ENCODE assay signal across 34 cellular contexts in genomic region chr14:49774111-49774510, GRCh38. TPM values are rescaled to one million over a fixed set of nuclear protein-coding genes. Genes with fewer than 3 reads are reported as not detected.
DNase-seq lines count a peak whose midpoint lies in the region; ATAC-seq, FAIRE-seq and TF ChIP-seq lines count a peak whose summit lies in the region.
"Had no signal": no experiment of that assay in that cellular context is flagged by ENCODE, and none has a peak within 500 bp of the region (broad histone marks: within the 10 kb centered on the region; RNA-seq: fewer than 3 reads in every experiment).

No MANE protein-coding gene starts in this region.

- no peak overlapping the region for H3K4me3 ChIP-seq in osteoblast (ENCODE audit: insufficient read depth, low read length)
- H3K4me3 ChIP-seq: HAP-1, left lung, thoracic aorta had no signal

- no peaks in the 10 kb centered on the region for H3K27me3 Mint-ChIP-seq in activated CD8-positive, alpha-beta memory T cell treated with anti-CD3 and anti-CD28 coated beads, Interleukin-2, amount 10 ng/mL, durations not matched to agents 7 days and 5 days
- H3K27me3 Mint-ChIP-seq in activated T-helper 2 cell treated with anti-CD3 and anti-CD28 coated beads, Interferon-gamma antibody, Interleukin-2, Interleukin-4, amounts not matched to agents 10 μg/mL and 5 μg/mL and 100 μg/mL, durations not matched to agents 14 hours and 24 hours and 36 hours (ENCODE audit: low read depth) = no peaks in the 10 kb centered on the region
- H3K27me3 Mint-ChIP-seq: activated CD4-positive, alpha-beta T cell treated with anti-CD3 and anti-CD28 coated beads, Interleukin-2, amount 10 ng/mL, durations not matched to agents 24 days and 14 days; activated naive CD8-positive, alpha-beta T cell; stimulated activated naive CD8-positive, alpha-beta T cell treated with anti-CD3 and anti-CD28 coated beads, Interleukin-15, amount 100 ng/mL, for 72 hours had no signal

- peak overlapping the region; percentile 40 for H3K27ac Mint-ChIP-seq in activated CD8-positive, alpha-beta memory T cell treated with anti-CD3 and anti-CD28 coated beads, Interleukin-2, amount 10 ng/mL, durations not matched to agents 7 days and 5 days
- H3K27ac Mint-ChIP-seq in activated T-helper 2 cell treated with anti-CD3 and anti-CD28 coated beads, Interferon-gamma antibody, Interleukin-2, Interleukin-4, amounts not matched to agents 10 μg/mL and 5 μg/mL and 100 μg/mL, durations not matched to agents 14 hours and 24 hours and 36 hours = no peak overlapping the region
- H3K27ac Mint-ChIP-seq: activated CD4-positive, alpha-beta T cell treated with anti-CD3 and anti-CD28 coated beads, Interleukin-2, amount 10 ng/mL, durations not matched to agents 24 days and 14 days had no signal

- no peak for DNase-seq in activated CD8-positive, alpha-beta memory T cell treated with anti-CD3 and anti-CD28 coated beads, Interleukin-2, amount 10 ng/mL, durations not matched to agents 7 days and 5 days
- no peak for DNase-seq in activated CD8-positive, alpha-beta memory T cell treated with anti-CD3 and anti-CD28 coated beads, Interleukin-2, amount 50 U/mL, for 4 hours
- DNase-seq in GM19239 (ENCODE audit: insufficient read length, low spot score) = no peak
- no peak for DNase-seq in caudate nucleus (lab: John Stamatoyannopoulos, UW)
- peak; percentile 37 for DNase-seq in osteoblast (ENCODE audit: insufficient read length, low spot score, missing footprints)
- no peak for DNase-seq in activated T-helper 2 cell treated with anti-CD3 and anti-CD28 coated beads, Interferon-gamma antibody, Interleukin-2, Interleukin-4, amounts not matched to agents 10 μg/mL and 5 μg/mL and 100 μg/mL, durations not matched to agents 14 hours and 24 hours and 36 hours (ENCODE audit: low spot score)
- no peak for DNase-seq in NCI-H187 treated with DMSO at 0.1 percent for 48 hours (lab: John Stamatoyannopoulos, UW)
- DNase-seq: activated CD4-positive, alpha-beta T cell treated with anti-CD3 and anti-CD28 coated beads, Interleukin-2, amount 10 ng/mL, durations not matched to agents 24 days and 14 days; AML-193; anterior cingulate cortex; CD8-positive, alpha-beta T cell; DMS153; effector CD4-positive, alpha-beta T cell; left lung; mesendoderm; NCI-H1048; NCI-H1694; NCI-H446 treated with DMSO at 0.1 percent for 48 hours; NCI-H774; posterior cingulate gyrus; right cardiac atrium; SHP77 treated with DMSO at 0.1 percent for 48 hours; stimulated activated CD4-positive, alpha-beta T cell treated with anti-CD3 and anti-CD28 coated beads, Interleukin-12 subunit alpha, Interleukin-12 subunit beta, amount 100 ng/mL, for 4 hours; stimulated activated CD4-positive, alpha-beta T cell treated with anti-CD3 and anti-CD28 coated beads, Interleukin-2, amount 100 ng/mL, for 48 hours; stimulated activated naive CD8-positive, alpha-beta T cell treated with anti-CD3 and anti-CD28 coated beads, Interleukin-15, amount 100 ng/mL, for 72 hours had no signal

- H3K27me3 ChIP-seq in osteoblast (ENCODE audit: insufficient read depth, low read length) = no peaks in the 10 kb centered on the region
- H3K27me3 ChIP-seq: left lung had no signal

- H3K9me3 ChIP-seq in osteoblast (ENCODE audit: low read depth, low read length) = no peaks in the 10 kb centered on the region
- H3K9me3 ChIP-seq: HAP-1, left lung, thoracic aorta had no signal

- peaks cover 18% of the 10 kb centered on the region for H3K4me1 ChIP-seq in osteoblast (ENCODE audit: insufficient read depth, low read length)

- H3K4me2 ChIP-seq in osteoblast (ENCODE audit: insufficient read depth, low read length) = no peak overlapping the region

- no peak for ATAC-seq in activated CD8-positive, alpha-beta memory T cell treated with anti-CD3 and anti-CD28 coated beads, Interleukin-2, amount 10 ng/mL, durations not matched to agents 7 days and 5 days
- no peak for ATAC-seq in HG02852 (IDR thresholded peaks at IDR 0.05; ENCODE audit: unreplicated experiment)
- ATAC-seq: CD8-positive, alpha-beta T cell; left lung; right cardiac atrium; stimulated activated naive CD8-positive, alpha-beta T cell treated with anti-CD3 and anti-CD28 coated beads, Interleukin-15, amount 100 ng/mL, for 72 hours had no signal

- peaks cover 27% of the 10 kb centered on the region for H4K20me1 ChIP-seq in osteoblast (ENCODE audit: insufficient read depth, low read length)

- H3K79me2 ChIP-seq in osteoblast (ENCODE audit: insufficient read depth, low read length) = peaks cover 22% of the 10 kb centered on the region

- CTCF ChIA-PET in activated CD8-positive, alpha-beta memory T cell treated with anti-CD3 and anti-CD28 coated beads, Interleukin-2, amount 10 ng/mL, durations not matched to agents 7 days and 5 days (lab: Charles Lee) = interaction anchor here (0.7 kb wide), 1 partner anchor 398 kb away, joined by 3 read pairs; no protein-coding TSS in a partner anchor

- no peak overlapping the region for H3K4me3 Mint-ChIP-seq in activated CD8-positive, alpha-beta memory T cell treated with anti-CD3 and anti-CD28 coated beads, Interleukin-2, amount 10 ng/mL, durations not matched to agents 7 days and 5 days
- no peak overlapping the region for H3K4me3 Mint-ChIP-seq in activated T-helper 2 cell treated with anti-CD3 and anti-CD28 coated beads, Interferon-gamma antibody, Interleukin-2, Interleukin-4, amounts not matched to agents 10 μg/mL and 5 μg/mL and 100 μg/mL, durations not matched to agents 14 hours and 24 hours and 36 hours (ENCODE audit: low read depth)
- H3K4me3 Mint-ChIP-seq: activated CD4-positive, alpha-beta T cell treated with anti-CD3 and anti-CD28 coated beads, Interleukin-2, amount 10 ng/mL, durations not matched to agents 24 days and 14 days; activated naive CD8-positive, alpha-beta T cell; CD8-positive, alpha-beta T cell; stimulated activated naive CD8-positive, alpha-beta T cell treated with anti-CD3 and anti-CD28 coated beads, Interleukin-15, amount 100 ng/mL, for 72 hours had no signal

- intact Hi-C loops in activated T-helper 2 cell treated with anti-CD3 and anti-CD28 coated beads, Interferon-gamma antibody, Interleukin-2, Interleukin-4, amounts not matched to agents 10 μg/mL and 5 μg/mL and 100 μg/mL, durations not matched to agents 14 hours and 24 hours and 36 hours (cut with micrococcal nuclease) = no loop called here

- peaks cover 25% of the 10 kb centered on the region for H3K4me1 Mint-ChIP-seq in activated CD8-positive, alpha-beta memory T cell treated with anti-CD3 and anti-CD28 coated beads, Interleukin-2, amount 10 ng/mL, durations not matched to agents 7 days and 5 days
- peaks cover 18% of the 10 kb centered on the region for H3K4me1 Mint-ChIP-seq in activated T-helper 2 cell treated with anti-CD3 and anti-CD28 coated beads, Interferon-gamma antibody, Interleukin-2, Interleukin-4, amounts not matched to agents 10 μg/mL and 5 μg/mL and 100 μg/mL, durations not matched to agents 14 hours and 24 hours and 36 hours (ENCODE audit: low read depth)

- H2AFZ ChIP-seq in osteoblast (ENCODE audit: low read length) = no peak overlapping the region

- H3K9me3 Mint-ChIP-seq in activated CD8-positive, alpha-beta memory T cell treated with anti-CD3 and anti-CD28 coated beads, Interleukin-2, amount 10 ng/mL, durations not matched to agents 7 days and 5 days (ENCODE audit: low read depth) = no peaks in the 10 kb centered on the region
- H3K9me3 Mint-ChIP-seq in activated T-helper 2 cell treated with anti-CD3 and anti-CD28 coated beads, Interferon-gamma antibody, Interleukin-2, Interleukin-4, amounts not matched to agents 10 μg/mL and 5 μg/mL and 100 μg/mL, durations not matched to agents 14 hours and 24 hours and 36 hours = no peaks in the 10 kb centered on the region
- H3K9me3 Mint-ChIP-seq: activated CD4-positive, alpha-beta T cell treated with anti-CD3 and anti-CD28 coated beads, Interleukin-2, amount 10 ng/mL, durations not matched to agents 24 days and 14 days; CD8-positive, alpha-beta T cell; stimulated activated naive CD8-positive, alpha-beta T cell treated with anti-CD3 and anti-CD28 coated beads, Interleukin-15, amount 100 ng/mL, for 72 hours had no signal

- H3K27ac ChIP-seq in caudate nucleus (ENCODE audit: low read depth, low read length) (peak overlapping the region; percentile 44), osteoblast (ENCODE audit: low read depth, low read length) (no peak overlapping the region)
- H3K27ac ChIP-seq: left lung, thoracic aorta had no signal

- FAIRE-seq in GM19239 (lab: Jason Lieb, UNC) = peak; percentile 4
- FAIRE-seq: bronchial epithelial cell, colon, islet of Langerhans, RCC 7860, urothelium cell line had no signal

- no peak for TF ChIP-seq CTCF in osteoblast (IDR thresholded peaks at IDR 0.05; ENCODE audit: extremely low read depth, low read depth, low read length)

- peaks cover 48% of the 10 kb centered on the region for H3K36me3 ChIP-seq in osteoblast (ENCODE audit: insufficient read depth, low read length)

- H3K36me3 Mint-ChIP-seq in activated CD8-positive, alpha-beta memory T cell treated with anti-CD3 and anti-CD28 coated beads, Interleukin-2, amount 10 ng/mL, durations not matched to agents 7 days and 5 days = peaks cover 25% of the 10 kb centered on the region
- peaks cover 52% of the 10 kb centered on the region for H3K36me3 Mint-ChIP-seq in activated T-helper 2 cell treated with anti-CD3 and anti-CD28 coated beads, Interferon-gamma antibody, Interleukin-2, Interleukin-4, amounts not matched to agents 10 μg/mL and 5 μg/mL and 100 μg/mL, durations not matched to agents 14 hours and 24 hours and 36 hours (ENCODE audit: low read depth)

RNA-seq across cellular contexts. Expression of gene KLHDC2, which starts 6.2 kb away (rescaled TPM):
- 10 to 100 TPM; 25.3 to 32.3 TPM for total RNA-seq in activated CD8-positive, alpha-beta memory T cell treated with anti-CD3 and anti-CD28 coated beads, Interleukin-2, amount 10 ng/mL, durations not matched to agents 7 days and 5 days
- 83.2 and 110 TPM in 2 replicates for total RNA-seq in osteoblast
- 28.9 and 31.6 TPM in 2 replicates for total RNA-seq in activated T-helper 2 cell treated with anti-CD3 and anti-CD28 coated beads, Interferon-gamma antibody, Interleukin-2, Interleukin-4, amounts not matched to agents 10 μg/mL and 5 μg/mL and 100 μg/mL, durations not matched to agents 14 hours and 24 hours and 36 hours
